8 cellular contexts compared by ENCODE assay signal in genomic region chr3:186783731-186784515, GRCh38. TPM values are rescaled to one million over a fixed set of nuclear protein-coding genes. Genes with fewer than 3 reads are reported as not detected.
DNase-seq lines count a peak whose midpoint lies in the region; ATAC-seq, FAIRE-seq and TF ChIP-seq lines count a peak whose summit lies in the region.

No MANE protein-coding gene starts in this region.

- H3K4me3 Mint-ChIP-seq in natural killer cell treated with Interleukin-12 subunit alpha and Interleukin-12 subunit beta and Interleukin-15 and Interleukin-18, amount 100 ng/mL, for 72 hours, result peak overlapping the region; percentile 98

- no peaks in the 10 kb centered on the region for H3K9me3 Mint-ChIP-seq in natural killer cell treated with Interleukin-12 subunit alpha and Interleukin-12 subunit beta and Interleukin-15 and Interleukin-18, amount 100 ng/mL, for 72 hours

- peaks cover 58% of the 10 kb centered on the region for H3K36me3 Mint-ChIP-seq in natural killer cell treated with Interleukin-12 subunit alpha and Interleukin-12 subunit beta and Interleukin-15 and Interleukin-18, amount 100 ng/mL, for 72 hours

- DNase-seq in COLO829 (ENCODE audit: low spot score) (peak; percentile 63), HTR-8/SVneo (ENCODE audit: insufficient read length, low spot score) (peak; percentile 62), Peyer's patch (peak; percentile 78 to 92 (median 91)), fibroblast of the aortic adventitia (ENCODE audit: low read depth) (peak; percentile 81)
- DNase-seq in activated effector memory CD4-positive, alpha-beta T cell treated with Interleukin-2 at 50 U/mL for 16 hours, result peak; percentile 74
- peak; percentile 87 for DNase-seq in natural killer cell treated with Interleukin-12 subunit alpha and Interleukin-12 subunit beta and Interleukin-15 and Interleukin-18, amount 100 ng/mL, for 72 hours (ENCODE audit: low spot score)
- DNase-seq in stimulated activated naive CD4-positive, alpha-beta T cell treated with Interleukin-2 at 50 U/mL for 16 hours (lab: John Stamatoyannopoulos, UW), result peak; percentile 64

- H3K36me3 ChIP-seq in Peyer's patch, result peaks cover 0 to 45% (median 0%) of the 10 kb centered on the region in 3 donors

- H3K27me3 Mint-ChIP-seq in natural killer cell treated with Interleukin-12 subunit alpha and Interleukin-12 subunit beta and Interleukin-15 and Interleukin-18, amount 100 ng/mL, for 72 hours, result no peaks in the 10 kb centered on the region

- ATAC-seq in GM21381 (IDR thresholded peaks at IDR 0.05; ENCODE audit: unreplicated experiment), result peak; percentile 61
- ATAC-seq in natural killer cell treated with Interleukin-12 subunit alpha and Interleukin-12 subunit beta and Interleukin-15 and Interleukin-18, amount 100 ng/mL, for 72 hours, result peak; percentile 77 to 79

- H3K4me1 Mint-ChIP-seq in natural killer cell treated with Interleukin-12 subunit alpha and Interleukin-12 subunit beta and Interleukin-15 and Interleukin-18, amount 100 ng/mL, for 72 hours (ENCODE audit: low read depth in 2 of 2), result peaks cover 58 to 63% of the 10 kb centered on the region in 2 donors

- H3K27ac ChIP-seq in Peyer's patch, result peak overlapping the region; percentile 89 to 99 (median 96)

- peaks cover 0 to 34% (median 21%) of the 10 kb centered on the region in 4 donors for H3K4me1 ChIP-seq in Peyer's patch

- FAIRE-seq in HTR-8/SVneo (lab: Jason Lieb, UNC), result no peak

- H3K9me3 ChIP-seq in Peyer's patch, result no peaks in the 10 kb centered on the region

- H3K27ac Mint-ChIP-seq in natural killer cell treated with Interleukin-12 subunit alpha and Interleukin-12 subunit beta and Interleukin-15 and Interleukin-18, amount 100 ng/mL, for 72 hours, result peak overlapping the region; percentile 98

- no peaks in the 10 kb centered on the region for H3K27me3 ChIP-seq in Peyer's patch

- H3K4me3 ChIP-seq in Peyer's patch, result peak overlapping the region; percentile 60 to 86 (median 80)
- H3K4me3 ChIP-seq in fibroblast of the aortic adventitia (ENCODE audit: low read depth, low read length), result peak overlapping the region; percentile 90

- peak; percentile 26 to 27 for TF ChIP-seq POLR2A in Peyer's patch (IDR thresholded peaks at IDR 0.05)

- TF ChIP-seq CTCF in Peyer's patch (IDR thresholded peaks at IDR 0.05) (no peak), fibroblast of the aortic adventitia (IDR thresholded peaks at IDR 0.05; ENCODE audit: insufficient read depth, low read length) (no peak)

RNA-seq across cellular contexts. Expression of gene EIF4A2, which starts 0.5 kb away (rescaled TPM):
- total RNA-seq in Peyer's patch (100 to 1,000 TPM; 218 to 408 (median 262) TPM), fibroblast of the aortic adventitia (ENCODE audit: low replicate concordance) (383 and 640 TPM in 2 replicates)
- 100 to 1,000 TPM; 399 to 539 TPM for total RNA-seq in natural killer cell treated with Interleukin-12 subunit alpha and Interleukin-12 subunit beta and Interleukin-15 and Interleukin-18, amount 100 ng/mL, for 72 hours

RNA-seq across cellular contexts. Expression of gene RFC4, which starts 22.4 kb away (rescaled TPM):
- total RNA-seq in Peyer's patch (10 to 100 TPM in 2 of 4 donors, 1 to 10 TPM in 2; 6.1 to 26.4 (median 10.6) TPM), fibroblast of the aortic adventitia (ENCODE audit: low replicate concordance) (13.2 and 48.4 TPM in 2 replicates)
- total RNA-seq in natural killer cell treated with Interleukin-12 subunit alpha and Interleukin-12 subunit beta and Interleukin-15 and Interleukin-18, amount 100 ng/mL, for 72 hours, result 100 to 1,000 TPM in 1 of 2 donors, 10 to 100 TPM in 1; 63.1 to 114 TPM

RNA-seq across cellular contexts. Expression of gene ADIPOQ, which starts 58.6 kb away (rescaled TPM):
- 1 to 10 TPM in 1 of 4 donors, under 1 TPM in 3; 0.38 to 5.8 (median 0.61) TPM for total RNA-seq in Peyer's patch
- total RNA-seq in fibroblast of the aortic adventitia (ENCODE audit: low replicate concordance), result not detected in 2 replicates
- not detected for total RNA-seq in natural killer cell treated with Interleukin-12 subunit alpha and Interleukin-12 subunit beta and Interleukin-15 and Interleukin-18, amount 100 ng/mL, for 72 hours

Comparison
In these comparisons a context has a peak if more than half of its experiments do, and no peak if none do; other contexts are left out.
1. Peak in every context shown above with its lines: DNase-seq, ATAC-seq, H3K4me3 ChIP-seq and H3K27ac ChIP-seq.